In the genomic region with DNA sequence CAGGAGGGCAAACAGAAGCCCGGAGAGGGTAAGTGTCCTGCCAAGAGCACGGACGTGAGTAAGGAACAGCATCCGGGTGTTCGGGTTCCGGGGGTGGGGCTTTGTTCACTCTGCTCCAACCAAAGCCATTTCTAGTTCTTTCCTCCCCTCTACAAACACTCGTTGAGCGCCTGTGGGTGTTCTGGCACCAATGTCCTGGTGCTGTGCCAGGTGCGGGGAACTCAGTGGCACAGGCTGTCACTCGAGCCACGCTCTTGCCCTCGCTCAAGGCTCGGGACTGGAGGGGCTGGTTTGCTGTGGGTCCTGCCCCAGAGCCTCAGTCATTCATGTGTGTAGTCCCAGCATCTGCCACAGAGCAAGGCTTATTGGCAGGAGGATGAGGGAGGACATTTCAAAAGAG, we compare ENCODE assay signal across 11 cellular contexts.
DNase-seq lines count a peak whose midpoint lies in the region; ATAC-seq and TF ChIP-seq lines count a peak whose summit lies in the region.
"Had no signal": no experiment of that assay in that cellular context is flagged by ENCODE, and none has a peak within 500 bp of the region (broad histone marks: within the 10 kb centered on the region; RNA-seq: fewer than 3 reads in every experiment).

No MANE protein-coding gene starts in this region.

- peak overlapping the region; percentile 86 to 99 (median 96) for H3K27ac ChIP-seq in dorsolateral prefrontal cortex
- H3K27ac ChIP-seq in lung (ENCODE audit: low read depth in 1 of 2, low read length in 1 of 2): no peak overlapping the region
- peak overlapping the region; percentile 61 to 80 for H3K27ac ChIP-seq in tibial artery

- TF ChIP-seq CTCF in dorsolateral prefrontal cortex (IDR thresholded peaks at IDR 0.05 in 54 of 56, conservative IDR thresholded peaks at IDR 0.05 in 2 of 56; ENCODE audit: low read depth in 1 of 56, partially characterized antibody in 56 of 56) (peak in 9 of 56 donors; percentile 6 to 30 (median 17)), lung (IDR thresholded peaks at IDR 0.05; ENCODE audit: control extremely low read depth, extremely low read depth) (no peak), tibial artery (IDR thresholded peaks at IDR 0.05) (peak in 1 of 2 experiments; percentile 6)

- no peaks in the 10 kb centered on the region for H3K9me3 ChIP-seq in lung (ENCODE audit: control insufficient read depth in 2 of 2, insufficient read depth in 1 of 2, low read length in 1 of 2)
- H3K9me3 ChIP-seq in tibial artery: no peaks in the 10 kb centered on the region

- H3K4me3 ChIP-seq in dorsolateral prefrontal cortex: peak overlapping the region in 36 of 59 donors; percentile 1 to 54 (median 28)
- no peak overlapping the region for H3K4me3 ChIP-seq in lung
- H3K4me3 ChIP-seq in tibial artery: peak overlapping the region; percentile 35 to 41

- H3K4me1 ChIP-seq in lung (ENCODE audit: control insufficient read depth in 2 of 2, insufficient read depth in 2 of 2, low read length in 2 of 2) (peaks cover 0 to 5% of the 10 kb centered on the region in 2 donors), tibial artery (peaks cover 0 to 50% (median 41%) of the 10 kb centered on the region in 4 donors)

- 65 to 81% methylated on average over 13 of the region's 13 CpGs for WGBS in lung, 2 donors

- peak; percentile 55 for ATAC-seq in lung (ENCODE audit: insufficient read depth, low FRiP score)
- no peak for ATAC-seq in HG03095 (IDR thresholded peaks at IDR 0.05; ENCODE audit: unreplicated experiment)

- intact Hi-C loops in dorsolateral prefrontal cortex (cut with DNase I): loop anchor here (2.0 to 10.0 kb wide), 3 partner anchors 42 to 143 kb away; no protein-coding TSS in a partner anchor
- intact Hi-C loops in tibial artery (cut with DNase I; ENCODE audit: low total_unique reads): no loop called here

- H3K27me3 ChIP-seq in dorsolateral prefrontal cortex (no peaks in the 10 kb centered on the region), lung (ENCODE audit: control insufficient read depth, insufficient read depth) (no peaks in the 10 kb centered on the region), tibial artery (no peaks in the 10 kb centered on the region)

- H3K36me3 ChIP-seq in lung (ENCODE audit: control insufficient read depth in 2 of 2, insufficient read depth in 2 of 2, low read length in 2 of 2): peaks cover 0 to 3% of the 10 kb centered on the region in 2 donors
- no peaks in the 10 kb centered on the region for H3K36me3 ChIP-seq in tibial artery

- peak; percentile 75 for DNase-seq in NCI-H345 (lab: John Stamatoyannopoulos, UW)
- no peak for DNase-seq in NCI-H345 treated with DMSO at 0.1 percent for 48 hours (lab: John Stamatoyannopoulos, UW; ENCODE audit: unreplicated experiment)
- peak; percentile 88 to 94 (median 92) for DNase-seq in dorsolateral prefrontal cortex
- peak; percentile 56 for DNase-seq in lung (ENCODE audit: low spot score)
- DNase-seq in tibial artery: peak; percentile 48 to 91
- no peak for DNase-seq in NCI-H510A (lab: John Stamatoyannopoulos, UW)
- DNase-seq in DMS 273 (lab: John Stamatoyannopoulos, UW; ENCODE audit: unreplicated experiment): no peak
- DNase-seq: NK-92 treated with Interleukin-12 subunit alpha and Interleukin-12 subunit beta, amount 100 ng/mL, for 24 hours; stimulated activated CD4-positive, alpha-beta T cell treated with anti-CD3 and anti-CD28 coated beads, Interleukin-4, amount 100 ng/mL, for 4 hours; SW 1271 had no signal

Comparison
In these comparisons a context has a peak if more than half of its experiments do, and no peak if none do; other contexts are left out.
1. DNase-seq: peak in NCI-H345 (single experiment), dorsolateral prefrontal cortex (10 of 10), lung (single experiment) and tibial artery (2 of 2); none in NCI-H345 treated with DMSO at 0.1 percent for 48 hours (single experiment), NCI-H510A (single experiment) and DMS 273 (single experiment).
2. H3K27ac ChIP-seq: peak in dorsolateral prefrontal cortex (59 of 59) and tibial artery (2 of 2); none in lung (0 of 2).